Comparison of ENCODE assay signal across 17 cellular contexts in the genomic region with DNA sequence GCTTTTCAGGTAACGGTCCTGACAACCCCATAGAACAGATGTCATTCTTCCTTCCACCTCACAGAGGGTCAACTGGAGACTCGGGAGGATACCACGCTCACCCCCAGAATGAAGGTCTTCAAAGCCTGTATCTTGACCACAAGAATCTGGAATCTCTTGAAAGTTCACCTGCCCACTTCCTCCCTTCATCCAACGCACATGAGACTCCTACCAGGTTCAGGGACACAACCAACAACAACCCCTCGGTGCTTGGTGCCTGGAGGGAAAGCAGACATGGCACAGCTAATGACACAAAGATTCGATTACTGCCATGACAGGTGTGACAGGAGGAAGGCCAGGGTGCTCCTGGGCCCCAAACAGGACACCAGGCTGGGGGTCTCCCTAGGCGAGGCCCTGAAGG.
"Had no signal": no experiment of that assay in that cellular context is flagged by ENCODE, and none has a peak within 500 bp of the region (broad histone marks: within the 10 kb centered on the region; RNA-seq: fewer than 3 reads in every experiment).

No MANE protein-coding gene starts in this region.

- H3K27me3 ChIP-seq: adrenal gland, sigmoid colon, uterus had no signal

- H3K4me3 ChIP-seq: adrenal gland, sigmoid colon, thoracic aorta, uterus had no signal

- H3K9me3 ChIP-seq: adrenal gland, sigmoid colon, thoracic aorta, uterus had no signal

- ATAC-seq: effector memory CD8-positive, alpha-beta T cell; left ventricle myocardium superior; stimulated activated naive CD8-positive, alpha-beta T cell treated with anti-CD3 and anti-CD28 coated beads, Interleukin-15, amount 100 ng/mL, for 72 hours had no signal

- H3K27ac ChIP-seq: adrenal gland, sigmoid colon, thoracic aorta, uterus had no signal

- H3K4me1 Mint-ChIP-seq: central memory CD8-positive, alpha-beta T cell had no signal

- H3K4me3 Mint-ChIP-seq: activated CD4-positive, alpha-beta T cell treated with anti-CD3 and anti-CD28 coated beads, Interleukin-2, amount 10 ng/mL, durations not matched to agents 7 days and 5 days; central memory CD8-positive, alpha-beta T cell; dendritic cell treated with granulocyte-macrophage colony-stimulating factor and Interleukin-4, amounts not matched to agents 40 ng/mL and 50 ng/mL, for 4 days; effector memory CD8-positive, alpha-beta T cell; stimulated activated naive CD8-positive, alpha-beta T cell treated with anti-CD3 and anti-CD28 coated beads, Interleukin-15, amount 100 ng/mL, for 72 hours had no signal

- H3K9me3 Mint-ChIP-seq: activated CD4-positive, alpha-beta T cell treated with anti-CD3 and anti-CD28 coated beads, Interleukin-2, amount 10 ng/mL, durations not matched to agents 7 days and 5 days; activated T-helper 2 cell treated with anti-CD3 and anti-CD28 coated beads, Interferon-gamma antibody, Interleukin-2, Interleukin-4, amounts not matched to agents 10 μg/mL and 5 μg/mL and 100 μg/mL, durations not matched to agents 14 hours and 24 hours and 36 hours; central memory CD8-positive, alpha-beta T cell; dendritic cell treated with granulocyte-macrophage colony-stimulating factor and Interleukin-4, amounts not matched to agents 40 ng/mL and 50 ng/mL, for 4 days; effector memory CD8-positive, alpha-beta T cell; stimulated activated naive CD8-positive, alpha-beta T cell treated with anti-CD3 and anti-CD28 coated beads, Interleukin-15, amount 100 ng/mL, for 72 hours had no signal

- H3K27me3 Mint-ChIP-seq: stimulated activated naive CD8-positive, alpha-beta T cell treated with anti-CD3 and anti-CD28 coated beads, Interleukin-15, amount 100 ng/mL, for 72 hours had no signal

- H3K36me3 ChIP-seq: adrenal gland, sigmoid colon, thoracic aorta, uterus had no signal

- H3K27ac Mint-ChIP-seq: activated CD4-positive, alpha-beta T cell treated with anti-CD3 and anti-CD28 coated beads, Interleukin-2, amount 10 ng/mL, durations not matched to agents 7 days and 5 days; activated T-helper 2 cell treated with anti-CD3 and anti-CD28 coated beads, Interferon-gamma antibody, Interleukin-2, Interleukin-4, amounts not matched to agents 10 μg/mL and 5 μg/mL and 100 μg/mL, durations not matched to agents 14 hours and 24 hours and 36 hours; dendritic cell treated with granulocyte-macrophage colony-stimulating factor and Interleukin-4, amounts not matched to agents 40 ng/mL and 50 ng/mL, for 4 days; effector memory CD8-positive, alpha-beta T cell; stimulated activated naive CD8-positive, alpha-beta T cell treated with anti-CD3 and anti-CD28 coated beads, Interleukin-15, amount 100 ng/mL, for 72 hours had no signal

- DNase-seq: activated CD4-positive, alpha-beta T cell treated with anti-CD3 and anti-CD28 coated beads, Interleukin-2, amount 10 ng/mL, durations not matched to agents 7 days and 5 days; activated CD4-positive, CD25-positive, alpha-beta regulatory T cell; activated naive CD4-positive, alpha-beta T cell treated with anti-CD3 and anti-CD28 coated beads, Interleukin-2, amount 50 U/mL, for 16 hours; adrenal gland; effector memory CD8-positive, alpha-beta T cell; erythroblast; hippocampal formation; left ventricle myocardium superior; mesendoderm; sigmoid colon; stimulated activated CD4-positive, alpha-beta T cell treated with anti-CD3 and anti-CD28 coated beads, Interleukin-2, amount 100 ng/mL, for 24 hours; stimulated activated naive CD8-positive, alpha-beta T cell treated with anti-CD3 and anti-CD28 coated beads, Interleukin-15, amount 100 ng/mL, for 72 hours; uterus had no signal
